Comparison of ENCODE assay signal across 29 cellular contexts in genomic region chr2:16045653-16046352, GRCh38.
"Had no signal": no experiment of that assay in that cellular context is flagged by ENCODE, and none has a peak within 500 bp of the region (broad histone marks: within the 10 kb centered on the region; RNA-seq: fewer than 3 reads in every experiment).

No MANE protein-coding gene starts in this region.

- H3K4me3 ChIP-seq: adrenal gland, ascending aorta, body of pancreas, breast epithelium, cardiac muscle cell had no signal

- H3K4me1 ChIP-seq: ascending aorta, body of pancreas, breast epithelium had no signal

- H3K36me3 ChIP-seq: adrenal gland, ascending aorta, brain microvascular endothelial cell, breast epithelium, cardiac muscle cell had no signal

- H3K9me3 ChIP-seq: adrenal gland, ascending aorta, body of pancreas, breast epithelium had no signal

- H3K27me3 ChIP-seq: adrenal gland, ascending aorta, body of pancreas, brain microvascular endothelial cell, cardiac muscle cell had no signal

- DNase-seq: activated effector memory CD4-positive, alpha-beta T cell treated with anti-CD3 and anti-CD28 coated beads, Interleukin-2, amount 50 U/mL, for 16 hours; activated effector memory CD4-positive, alpha-beta T cell treated with Interleukin-2 at 50 U/mL for 16 hours; activated gamma-delta T cell; activated gamma-delta T cell treated with Interleukin-2 at 50 U/mL for 16 hours; activated naive CD4-positive, alpha-beta T cell; activated naive CD4-positive, alpha-beta T cell treated with anti-CD3 and anti-CD28 coated beads for 36 hours; activated naive CD4-positive, alpha-beta T cell treated with anti-CD3 and anti-CD28 coated beads, Interleukin-2, amount 10 ng/mL, durations not matched to agents 7 days and 5 days; activated naive CD4-positive, alpha-beta T cell treated with anti-CD3 and anti-CD28 coated beads, Interleukin-2, amount 50 U/mL, for 16 hours; activated naive CD4-positive, alpha-beta T cell treated with Interleukin-2 at 50 U/mL for 16 hours; activated naive CD8-positive, alpha-beta T cell treated with anti-CD3 and anti-CD28 coated beads for 36 hours; activated naive CD8-positive, alpha-beta T cell treated with anti-CD3 and anti-CD28 coated beads, Interleukin-2, amount 10 ng/mL, durations not matched to agents 7 days and 5 days; activated naive CD8-positive, alpha-beta T cell treated with anti-CD3 and anti-CD28 coated beads, Interleukin-2, amount 50 U/mL, for 24 hours; activated T-cell treated with anti-CD3 and anti-CD28 coated beads, Interleukin-2, amount 50 U/mL, for 1 hour; activated T-cell treated with anti-CD3 and anti-CD28 coated beads, Interleukin-2, amount 50 U/mL, for 24 hours; activated T-cell treated with anti-CD3 and anti-CD28 coated beads, Interleukin-2, amount 50 U/mL, for 4 hours; activated T-cell treated with anti-CD3 and anti-CD28 coated beads, Interleukin-2, amount 50 U/mL, for 48 hours; activated T-cell treated with anti-CD3 and anti-CD28 coated beads, Interleukin-2, amount 50 U/mL, for 72 hours; adrenal gland; amniotic stem cell; amygdala; anterior cingulate cortex; aorta; body of pancreas; brain microvascular endothelial cell; caudate nucleus; cerebellar nuclear complex had no signal
